ENCODE assay signal across 27 cellular contexts in the genomic region with DNA sequence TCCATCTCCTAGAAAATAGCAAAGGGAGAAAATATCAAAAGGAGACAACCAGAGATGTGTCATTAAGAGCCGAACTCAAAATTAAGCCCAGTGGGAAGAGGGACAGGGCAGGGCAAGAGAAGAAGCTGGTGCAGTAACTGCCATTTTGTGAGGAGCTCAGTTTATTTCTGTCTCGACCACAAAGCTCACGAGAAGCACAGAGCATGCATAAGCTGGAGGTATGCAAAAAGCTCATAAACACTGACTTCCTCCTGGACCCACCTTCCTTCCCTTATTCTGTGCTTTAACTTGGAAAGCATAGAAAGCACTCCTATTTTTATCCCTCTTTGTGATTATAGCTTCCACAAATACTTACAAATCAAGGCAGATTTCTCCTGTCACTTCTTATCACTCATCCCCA.
DNase-seq lines count a peak whose midpoint lies in the region; ATAC-seq, FAIRE-seq and TF ChIP-seq lines count a peak whose summit lies in the region.
"Had no signal": no experiment of that assay in that cellular context is flagged by ENCODE, and none has a peak within 500 bp of the region (broad histone marks: within the 10 kb centered on the region; RNA-seq: fewer than 3 reads in every experiment).

No MANE protein-coding gene starts in this region.

- intact Hi-C loops in esophagus muscularis mucosa (cut with DNase I) (loop anchor here (5.0 kb wide), 1 partner anchor 82 kb away; a partner anchor contains a TSS), tibial artery (cut with DNase I; ENCODE audit: low total_unique reads) (no loop called here)

- H3K4me3 Mint-ChIP-seq in stimulated activated memory B cell treated with anti-CD40 and anti-IgM and Interleukin-4, amounts not matched to agents 10 μg/mL and 1 μg/mL and 100 μg/mL, for 72 hours = no peak overlapping the region
- no peak overlapping the region for H3K4me3 Mint-ChIP-seq in activated T-cell treated with anti-CD3 and anti-CD28 coated beads, Interleukin-2, amount 50 U/mL, for 24 hours
- H3K4me3 Mint-ChIP-seq: activated naive CD4-positive, alpha-beta T cell treated with anti-CD3 and anti-CD28 coated beads for 36 hours; activated T-cell treated with anti-CD3 and anti-CD28 coated beads, Interleukin-2, amount 50 U/mL, for 4 hours; CD4-positive, alpha-beta memory T cell; T-helper 17 cell had no signal

- TF ChIP-seq CTCF in NB4 (IDR thresholded peaks at IDR 0.05; ENCODE audit: low read depth, low read length) (no peak), esophagus muscularis mucosa (IDR thresholded peaks at IDR 0.05) (no peak), tibial artery (IDR thresholded peaks at IDR 0.05) (no peak)

- H3K36me3 Mint-ChIP-seq in stimulated activated memory B cell treated with anti-CD40 and anti-IgM and Interleukin-4, amounts not matched to agents 10 μg/mL and 1 μg/mL and 100 μg/mL, for 72 hours = peaks cover 41% of the 10 kb centered on the region
- H3K36me3 Mint-ChIP-seq in activated T-cell treated with anti-CD3 and anti-CD28 coated beads, Interleukin-2, amount 50 U/mL, for 24 hours (ENCODE audit: low read depth) = no peaks in the 10 kb centered on the region
- H3K36me3 Mint-ChIP-seq: CD4-positive, alpha-beta memory T cell had no signal

- H3K9me3 ChIP-seq in esophagus muscularis mucosa = no peaks in the 10 kb centered on the region
- no peaks in the 10 kb centered on the region for H3K9me3 ChIP-seq in tibial artery
- H3K9me3 ChIP-seq: neutrophil, Peyer's patch, psoas muscle, upper lobe of left lung had no signal

- FAIRE-seq in GM19239 (lab: Jason Lieb, UNC) = peak; percentile 37
- FAIRE-seq: G401.6, HTR-8/SVneo had no signal

- H3K27me3 ChIP-seq in esophagus muscularis mucosa = no peaks in the 10 kb centered on the region
- no peaks in the 10 kb centered on the region for H3K27me3 ChIP-seq in tibial artery
- H3K27me3 ChIP-seq: neutrophil, Peyer's patch, upper lobe of left lung had no signal

- H3K27ac Mint-ChIP-seq in stimulated activated memory B cell treated with anti-CD40 and anti-IgM and Interleukin-4, amounts not matched to agents 10 μg/mL and 1 μg/mL and 100 μg/mL, for 72 hours = peak overlapping the region; percentile 42
- H3K27ac Mint-ChIP-seq in activated T-cell treated with anti-CD3 and anti-CD28 coated beads, Interleukin-2, amount 50 U/mL, for 24 hours = no peak overlapping the region
- H3K27ac Mint-ChIP-seq: activated naive CD4-positive, alpha-beta T cell treated with anti-CD3 and anti-CD28 coated beads for 36 hours; T-helper 17 cell had no signal

- peaks cover 14 to 61% (median 44%) of the 10 kb centered on the region in 4 donors for H3K36me3 ChIP-seq in esophagus muscularis mucosa
- peaks cover 12 to 20% (median 14%) of the 10 kb centered on the region in 3 donors for H3K36me3 ChIP-seq in tibial artery
- H3K36me3 ChIP-seq: Peyer's patch, upper lobe of left lung had no signal

- peak; percentile 68 for ATAC-seq in stimulated activated memory B cell treated with anti-CD40 and anti-IgM and Interleukin-4, amounts not matched to agents 10 μg/mL and 1 μg/mL and 100 μg/mL, for 72 hours
- ATAC-seq: activated T-cell treated with anti-CD3 and anti-CD28 coated beads, Interleukin-2, amount 50 U/mL, for 4 hours; psoas muscle; T-helper 17 cell had no signal

- H3K9me3 Mint-ChIP-seq in stimulated activated memory B cell treated with anti-CD40 and anti-IgM and Interleukin-4, amounts not matched to agents 10 μg/mL and 1 μg/mL and 100 μg/mL, for 72 hours = no peaks in the 10 kb centered on the region
- H3K9me3 Mint-ChIP-seq in activated T-cell treated with anti-CD3 and anti-CD28 coated beads, Interleukin-2, amount 50 U/mL, for 24 hours = no peaks in the 10 kb centered on the region
- H3K9me3 Mint-ChIP-seq: activated naive CD4-positive, alpha-beta T cell treated with anti-CD3 and anti-CD28 coated beads for 36 hours; activated T-cell treated with anti-CD3 and anti-CD28 coated beads, Interleukin-2, amount 50 U/mL, for 4 hours had no signal

- peak overlapping the region; percentile 58 to 72 (median 65) for H3K27ac ChIP-seq in esophagus muscularis mucosa (replicated peaks in 1 of 4)
- H3K27ac ChIP-seq in tibial artery = peak overlapping the region in 1 of 2 donors; percentile 41
- H3K27ac ChIP-seq: KMS-11, neutrophil, Peyer's patch, psoas muscle, upper lobe of left lung had no signal

- no peak for TF ChIP-seq EP300 in esophagus muscularis mucosa (IDR thresholded peaks at IDR 0.05)

- DNase-seq in GM19239 (ENCODE audit: insufficient read length, low spot score) (no peak), NB4 (ENCODE audit: low read depth) (peak; percentile 34), esophagus muscularis mucosa (ENCODE audit: extremely low spot score) (no peak), tibial artery (no peak), hypothalamus (lab: John Stamatoyannopoulos, UW) (no peak)
- DNase-seq in stimulated activated CD4-positive, alpha-beta T cell treated with anti-CD3 and anti-CD28 coated beads, Interleukin-1b, Interleukin-23, amount 100 ng/mL, for 48 hours = no peak
- no peak for DNase-seq in activated T-cell treated with anti-CD3 and anti-CD28 coated beads, Interleukin-2, amount 50 U/mL, for 24 hours
- DNase-seq: activated naive CD4-positive, alpha-beta T cell treated with anti-CD3 and anti-CD28 coated beads for 36 hours; activated T-cell treated with anti-CD3 and anti-CD28 coated beads, Interleukin-2, amount 50 U/mL, for 4 hours; amygdala; CD4-positive, alpha-beta memory T cell; DMS 273 treated with DMSO at 0.1 percent for 48 hours; glutamatergic neuron; NCI-H1105 treated with DMSO at 0.1 percent for 48 hours; NCI-H2029 treated with DMSO at 0.1 percent for 48 hours; NCI-H345; NCI-H774; Peyer's patch; psoas muscle; T-helper 17 cell; upper lobe of left lung had no signal

- H3K4me1 Mint-ChIP-seq in stimulated activated memory B cell treated with anti-CD40 and anti-IgM and Interleukin-4, amounts not matched to agents 10 μg/mL and 1 μg/mL and 100 μg/mL, for 72 hours = peaks cover 27% of the 10 kb centered on the region
- peaks cover 5% of the 10 kb centered on the region for H3K4me1 Mint-ChIP-seq in activated T-cell treated with anti-CD3 and anti-CD28 coated beads, Interleukin-2, amount 50 U/mL, for 24 hours (ENCODE audit: low read depth)
- H3K4me1 Mint-ChIP-seq: CD4-positive, alpha-beta memory T cell had no signal

- no peaks in the 10 kb centered on the region for H3K27me3 Mint-ChIP-seq in stimulated activated memory B cell treated with anti-CD40 and anti-IgM and Interleukin-4, amounts not matched to agents 10 μg/mL and 1 μg/mL and 100 μg/mL, for 72 hours
- H3K27me3 Mint-ChIP-seq in activated T-cell treated with anti-CD3 and anti-CD28 coated beads, Interleukin-2, amount 50 U/mL, for 24 hours = peaks cover 23% of the 10 kb centered on the region

- TF ChIP-seq POLR2A in NB4 (IDR thresholded peaks at IDR 0.05; ENCODE audit: extremely low read depth, insufficient read length) = no peak
- no peak for TF ChIP-seq POLR2A in esophagus muscularis mucosa (IDR thresholded peaks at IDR 0.05; ENCODE audit: low read depth)

- H3K4me1 ChIP-seq in esophagus muscularis mucosa (peaks cover 3 to 49% (median 37%) of the 10 kb centered on the region in 4 donors), tibial artery (peaks cover 0 to 17% (median 12%) of the 10 kb centered on the region in 4 donors)
- H3K4me1 ChIP-seq: Peyer's patch, psoas muscle, upper lobe of left lung had no signal

- 48% methylated on average over 3 of the region's 3 CpGs for WGBS in esophagus muscularis mucosa

- H3K4me3 ChIP-seq in NB4 (ENCODE audit: low read depth, low read length) (no peak overlapping the region), esophagus muscularis mucosa (no peak overlapping the region), tibial artery (no peak overlapping the region)
- H3K4me3 ChIP-seq: lung, Peyer's patch, psoas muscle, upper lobe of left lung had no signal
